In the genomic region with DNA sequence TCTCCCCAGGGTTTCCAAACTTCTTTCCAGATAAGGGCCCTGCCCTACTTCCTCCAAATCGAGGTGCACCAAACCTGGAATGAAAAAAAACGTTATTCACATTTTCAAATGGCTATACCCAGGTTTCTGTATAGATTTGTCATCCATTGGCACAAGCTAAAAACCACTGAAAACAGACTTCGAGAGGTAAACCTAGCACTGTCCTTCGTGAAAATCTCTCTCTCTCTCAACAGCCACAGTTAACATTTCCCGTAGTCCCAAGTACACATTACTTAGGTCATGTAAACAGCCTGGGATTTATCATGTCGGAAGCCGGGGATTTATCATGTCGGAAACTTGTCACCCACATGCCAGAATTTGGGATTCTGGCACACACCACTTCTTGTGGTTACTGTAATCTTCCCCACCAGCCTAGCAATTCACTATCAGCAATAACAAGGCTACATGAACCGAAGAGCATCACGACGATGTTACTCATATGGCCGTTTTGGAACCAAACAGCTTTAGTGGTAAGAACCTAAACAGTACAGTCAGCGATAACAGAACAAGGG, we compare ENCODE assay signal across 8 cellular contexts. TPM values are rescaled to one million over a fixed set of nuclear protein-coding genes. Genes with fewer than 3 reads are reported as not detected.
DNase-seq lines count a peak whose midpoint lies in the region; ATAC-seq and TF ChIP-seq lines count a peak whose summit lies in the region.

No MANE protein-coding gene starts in this region.

- no peak for ATAC-seq in HG02981 (IDR thresholded peaks at IDR 0.05; ENCODE audit: unreplicated experiment)

- H3K36me3 ChIP-seq in Peyer's patch = peaks cover 0 to 56% (median 6%) of the 10 kb centered on the region in 3 donors
- H3K36me3 ChIP-seq in esophagus (ENCODE audit: control insufficient read depth in 2 of 2, insufficient read depth in 2 of 2, low read length in 1 of 2) = peaks cover 16 to 24% of the 10 kb centered on the region in 2 donors

- DNase-seq in Peyer's patch = no peak
- DNase-seq in pons (ENCODE audit: low spot score) = peak; percentile 62
- DNase-seq in anterior cingulate cortex (lab: John Stamatoyannopoulos, UW) = no peak
- no peak for DNase-seq in posterior cingulate gyrus
- no peak for DNase-seq in germinal center (ENCODE audit: low spot score)

- H3K4me3 ChIP-seq in GM12875 (ENCODE audit: low read depth, low read length) = peak overlapping the region; percentile 80
- peak overlapping the region; percentile 68 to 96 (median 86) for H3K4me3 ChIP-seq in Peyer's patch
- peak overlapping the region; percentile 87 to 97 for H3K4me3 ChIP-seq in esophagus (ENCODE audit: low read depth in 1 of 2, low read length in 2 of 2)

- H3K4me1 ChIP-seq in Peyer's patch = peaks cover 0 to 64% (median 2%) of the 10 kb centered on the region in 4 donors
- no peaks in the 10 kb centered on the region for H3K4me1 ChIP-seq in esophagus (ENCODE audit: control insufficient read depth in 2 of 2, insufficient read depth in 2 of 2, low read length in 1 of 2)

- H3K27ac ChIP-seq in Peyer's patch (peak overlapping the region; percentile 98 to 100 (median 99)), esophagus (ENCODE audit: low read depth in 2 of 2, low read length in 1 of 2) (peak overlapping the region; percentile 99)

- H3K27me3 ChIP-seq in Peyer's patch = no peaks in the 10 kb centered on the region
- no peaks in the 10 kb centered on the region for H3K27me3 ChIP-seq in esophagus (ENCODE audit: control insufficient read depth in 1 of 2, insufficient read depth in 2 of 2, low read length in 2 of 2)

- no peak for TF ChIP-seq POLR2A in Peyer's patch (IDR thresholded peaks at IDR 0.05)

- TF ChIP-seq CTCF in GM12875 (IDR thresholded peaks at IDR 0.05; ENCODE audit: borderline replicate concordance, insufficient read depth, low read depth, low read length) (no peak), Peyer's patch (IDR thresholded peaks at IDR 0.05) (no peak)

- 1% methylated on average over 13 of the region's 13 CpGs for whole genome bisulfite sequencing in esophagus, 2 donors

- H3K9me3 ChIP-seq in Peyer's patch (no peaks in the 10 kb centered on the region), esophagus (ENCODE audit: control insufficient read depth in 2 of 2, insufficient read depth in 1 of 2, low read depth in 1 of 2, low read length in 1 of 2) (no peaks in the 10 kb centered on the region)

- intact Hi-C loops in posterior cingulate gyrus (cut with DNase I) = loop anchor here (5.0 kb wide), 1 partner anchor 157 kb away; the partner anchor contains the start of gene SMURF2

RNA-seq across cellular contexts. Expression of gene DDX5, which starts 1.2 kb away (rescaled TPM):
- 1,000 to 10,000 TPM in 1 of 4 donors, 100 to 1,000 TPM in 3; 381 to 1,017 (median 503) TPM for total RNA-seq in Peyer's patch
- 100 to 1,000 TPM; 333 to 392 TPM for polyA plus RNA-seq in esophagus

RNA-seq across cellular contexts. Expression of gene CEP95, which starts 1.9 kb away (rescaled TPM):
- total RNA-seq in Peyer's patch = 100 to 1,000 TPM in 1 of 4 donors, 10 to 100 TPM in 3; 51.1 to 187 (median 79.4) TPM
- polyA plus RNA-seq in esophagus = 10 to 100 TPM; 16.7 to 33.3 TPM

RNA-seq across cellular contexts. Expression of gene POLG2, which starts 8.0 kb away (rescaled TPM):
- total RNA-seq in Peyer's patch = 10 to 100 TPM in 2 of 4 donors, 1 to 10 TPM in 2; 3.5 to 33.0 (median 11.0) TPM
- 1 to 10 TPM; 4.2 to 6.7 TPM for polyA plus RNA-seq in esophagus

RNA-seq across cellular contexts. Expression of gene MILR1, which starts 55.9 kb away (rescaled TPM):
- total RNA-seq in Peyer's patch = 10 to 100 TPM in 1 of 4 donors, 1 to 10 TPM in 2, not detected in 1; 3.3 to 10.7 (median 5.6) TPM
- polyA plus RNA-seq in esophagus = under 1 TPM; 0.51 to 0.79 TPM
